Comparison of ENCODE assay signal across 8 cellular contexts in the genomic region with DNA sequence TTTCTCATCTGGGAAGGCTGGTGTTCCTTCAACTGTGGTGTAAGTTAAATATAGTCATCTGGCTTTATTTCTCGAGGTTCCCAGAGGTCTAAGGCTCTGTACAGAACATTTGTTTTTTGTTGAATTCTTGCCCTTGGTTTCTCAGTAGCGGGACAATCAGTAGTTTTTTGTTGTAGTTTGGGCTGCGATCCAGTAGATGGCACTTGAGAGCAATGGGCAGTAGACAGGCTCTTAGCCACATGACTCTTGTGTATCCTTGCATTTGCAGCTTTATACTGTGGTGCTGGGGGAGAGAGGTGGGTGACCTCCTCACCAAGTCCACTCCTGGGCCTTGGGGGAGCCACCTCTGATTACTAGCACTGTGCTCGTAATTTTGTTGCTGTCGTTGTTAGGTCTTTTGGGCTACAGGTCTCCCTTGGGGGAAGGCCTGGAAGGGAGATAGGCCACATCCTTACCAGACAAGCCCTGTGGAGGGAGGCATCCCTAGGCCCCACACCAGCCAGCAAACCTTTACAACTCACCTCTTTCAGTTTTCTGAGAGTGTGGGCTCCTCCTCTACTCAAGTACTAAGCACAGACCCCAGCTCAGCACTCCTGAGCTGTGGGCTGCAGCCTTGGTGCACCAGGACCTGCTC. TPM values are rescaled to one million over a fixed set of nuclear protein-coding genes. Genes with fewer than 3 reads are reported as not detected.
DNase-seq lines count a peak whose midpoint lies in the region; ATAC-seq and TF ChIP-seq lines count a peak whose summit lies in the region.

No MANE protein-coding gene starts in this region.

- no peak overlapping the region for H3K4me3 Mint-ChIP-seq in T-cell
- H3K4me3 Mint-ChIP-seq in nephron progenitor cell, result no peak overlapping the region

- no peaks in the 10 kb centered on the region for H3K36me3 Mint-ChIP-seq in T-cell
- no peaks in the 10 kb centered on the region for H3K36me3 Mint-ChIP-seq in nephron progenitor cell (ENCODE audit: low read depth)

- CTCF ChIA-PET in T-cell (lab: Charles Lee), result interaction anchor here in 1 of 2 donors (0.6 kb wide), 1 partner anchor 455 kb away, joined by 3 read pairs; no protein-coding TSS in a partner anchor

- ATAC-seq in HG03025 (IDR thresholded peaks at IDR 0.05; ENCODE audit: low FRiP score, unreplicated experiment) (peak; percentile 65), T-cell (replicated peaks in 1 of 4) (peak in 3 of 4 experiments; percentile 40 to 65 (median 47)), HG03521 (IDR thresholded peaks at IDR 0.05; ENCODE audit: unreplicated experiment) (no peak), HG03439 (IDR thresholded peaks at IDR 0.05; ENCODE audit: unreplicated experiment) (no peak)

- no peaks in the 10 kb centered on the region for H3K9me3 Mint-ChIP-seq in T-cell
- H3K9me3 Mint-ChIP-seq in nephron progenitor cell, result peaks cover 41% of the 10 kb centered on the region

- no peak overlapping the region for H3K27ac Mint-ChIP-seq in T-cell
- no peak overlapping the region for H3K27ac Mint-ChIP-seq in nephron progenitor cell

- POLR2A ChIA-PET in T-cell (lab: Charles Lee), result no interaction called here

- H3K4me1 Mint-ChIP-seq in T-cell, result no peaks in the 10 kb centered on the region
- H3K4me1 Mint-ChIP-seq in nephron progenitor cell, result no peaks in the 10 kb centered on the region

- peaks cover 13 to 34% of the 10 kb centered on the region in 2 donors for H3K27me3 Mint-ChIP-seq in T-cell
- H3K27me3 Mint-ChIP-seq in nephron progenitor cell (ENCODE audit: low read depth, poor library complexity), result peaks cover 12% of the 10 kb centered on the region

- DNase-seq in stimulated activated CD4-positive, alpha-beta T cell treated with anti-CD3 and anti-CD28 coated beads, Interleukin-2, amount 100 ng/mL, for 48 hours, result peak; percentile 25 to 40
- DNase-seq in stimulated activated CD4-positive, alpha-beta T cell treated with anti-CD3 and anti-CD28 coated beads, Interleukin-12 subunit alpha, Interleukin-12 subunit beta, amount 100 ng/mL, for 4 hours, result no peak
- DNase-seq in T-cell (peak in 13 of 34 experiments; percentile 5 to 36 (median 22)), dermis blood vessel endothelial cell (peak; percentile 59), nephron progenitor cell (peak; percentile 25)

- peak; percentile 51 for TF ChIP-seq CTCF in nephron progenitor cell (IDR thresholded peaks at IDR 0.05)

RNA-seq across cellular contexts. Expression of a gene that starts 8.1 kb away (rescaled TPM):
- total RNA-seq in T-cell, result not detected
- total RNA-seq in dermis blood vessel endothelial cell, result not detected in 2 replicates

RNA-seq across cellular contexts. Expression of a gene that starts 13.7 kb away (rescaled TPM):
- total RNA-seq in T-cell (under 1 TPM; 0.36 to 0.89 (median 0.60) TPM), dermis blood vessel endothelial cell (0.09 and 0.17 TPM in 2 replicates)

RNA-seq across cellular contexts. Expression of a gene that starts 59.0 kb away (rescaled TPM):
- not detected for total RNA-seq in T-cell
- not detected in 2 replicates for total RNA-seq in dermis blood vessel endothelial cell

Comparison
In these comparisons a context has a peak if more than half of its experiments do, and no peak if none do; other contexts are left out.
1. ATAC-seq: peak in HG03025 (single experiment) and T-cell (3 of 4); none in HG03521 (single experiment) and HG03439 (single experiment).